In genomic region chr1:8985915-8986813, GRCh38 we compare ENCODE assay signal across 8 cellular contexts. TPM values are rescaled to one million over a fixed set of nuclear protein-coding genes. Genes with fewer than 3 reads are reported as not detected.
DNase-seq lines count a peak whose midpoint lies in the region; ATAC-seq and TF ChIP-seq lines count a peak whose summit lies in the region.

No MANE protein-coding gene starts in this region.

- peak overlapping the region; percentile 64 for H3K9ac ChIP-seq in PC-3 (ENCODE audit: low read length)

- H4K20me1 ChIP-seq in PC-3 (ENCODE audit: low read length), result no peaks in the 10 kb centered on the region

- intact Hi-C loops in PC-3 (cut with micrococcal nuclease), result loop anchor here (1.0 to 5.0 kb wide), 2 partner anchors 44 to 114 kb away; no protein-coding TSS in a partner anchor

- no peaks in the 10 kb centered on the region for H3K79me2 ChIP-seq in PC-3 (ENCODE audit: low read length)

- H3K9me3 ChIP-seq in PC-3 (ENCODE audit: low read length), result no peaks in the 10 kb centered on the region
- no peaks in the 10 kb centered on the region for H3K9me3 ChIP-seq in neutrophil

- H2AFZ ChIP-seq in PC-3 (ENCODE audit: low read length), result peak overlapping the region; percentile 56; the same call in 1 of the 2 replicates

- H3K4me3 ChIP-seq in PC-3 (ENCODE audit: low read length) (peak overlapping the region; percentile 43; the same call in 1 of the 2 replicates), epithelial cell of proximal tubule (ENCODE audit: low read depth, low read length) (no peak overlapping the region), neutrophil (ENCODE audit: low read depth in 1 of 2, low read length in 1 of 2) (peak overlapping the region; percentile 39 to 47)

- H3K36me3 ChIP-seq in PC-3 (ENCODE audit: low read depth, low read length), result no peaks in the 10 kb centered on the region
- H3K36me3 ChIP-seq in neutrophil, result no peaks in the 10 kb centered on the region

- no peaks in the 10 kb centered on the region for H3K27me3 ChIP-seq in PC-3 (ENCODE audit: low read length)
- no peaks in the 10 kb centered on the region for H3K27me3 ChIP-seq in neutrophil

- no peaks in the 10 kb centered on the region for H3F3A ChIP-seq in PC-3 (ENCODE audit: low read length, unreplicated experiment)

- H3K4me2 ChIP-seq in PC-3 (ENCODE audit: low read length), result peak overlapping the region; percentile 60

- no peaks in the 10 kb centered on the region for H3K9me2 ChIP-seq in PC-3 (replicated peaks; ENCODE audit: low read length)

- peak; percentile 49 for DNase-seq in DMS153 treated with DMSO at 0.1 percent for 48 hours (lab: John Stamatoyannopoulos, UW; ENCODE audit: unreplicated experiment)
- peak; percentile 99 for DNase-seq in PC-3
- peak; percentile 74 for DNase-seq in epithelial cell of proximal tubule (ENCODE audit: low read depth)
- no peak for DNase-seq in OCI-M1 (lab: John Stamatoyannopoulos, UW)
- no peak for DNase-seq in NCI-H510A (lab: John Stamatoyannopoulos, UW)

- CTCF ChIA-PET in PC-3 (lab: Charles Lee), result interaction anchor here (0.6 to 1.1 kb wide), 4 partner anchors 19 to 112 kb away, joined by 3 to 4 read pairs (median 4); no protein-coding TSS in a partner anchor

- ATAC-seq in PC-3 (peak; percentile 90), GM19467 (IDR thresholded peaks at IDR 0.05; ENCODE audit: unreplicated experiment) (no peak), GM21619 (IDR thresholded peaks at IDR 0.05; ENCODE audit: unreplicated experiment) (no peak)

- TF ChIP-seq CTCF in PC-3 (conservative IDR thresholded peaks at IDR 0.05; ENCODE audit: low read depth, low read length), result no peak
- no peak for TF ChIP-seq CTCF in epithelial cell of proximal tubule (conservative IDR thresholded peaks at IDR 0.05; ENCODE audit: low read depth, low read length)
- no peak for TF ChIP-seq CTCF in neutrophil (IDR thresholded peaks at IDR 0.05)

- peak overlapping the region; percentile 95 for H3K27ac ChIP-seq in PC-3 (ENCODE audit: low read length)
- H3K27ac ChIP-seq in neutrophil, result peak overlapping the region; percentile 76

- no TSS peak for BruUV-seq in PC-3 (replicated peaks; lab: Mats Ljungman, UMichigan)

- POLR2A ChIA-PET in PC-3 (lab: Charles Lee; ENCODE audit: unreplicated experiment), result interaction anchor here (0.7 kb wide), 1 partner anchor 358 kb away, joined by 3 read pairs; no protein-coding TSS in a partner anchor

- H3K4me1 ChIP-seq in PC-3 (ENCODE audit: insufficient read depth, low read length) (peaks cover 31% of the 10 kb centered on the region), neutrophil (ENCODE audit: control insufficient read depth in 1 of 2, insufficient read depth in 1 of 2, low read depth in 1 of 2, low read length in 1 of 2) (peaks cover 56 to 63% of the 10 kb centered on the region in 2 experiments)

RNA-seq across cellular contexts. Expression of gene SLC2A7, which starts 40.1 kb away (rescaled TPM):
- total RNA-seq in PC-3 (2014; rRNA removed), result not detected in 2 replicates
- not detected in 2 replicates for total RNA-seq in epithelial cell of proximal tubule

RNA-seq across cellular contexts. Expression of gene CA6, which starts 40.5 kb away (rescaled TPM):
- 0.18 TPM in 1 of 2 replicates, not detected in the other for total RNA-seq in PC-3 (2014; rRNA removed)
- not detected in 2 replicates for total RNA-seq in epithelial cell of proximal tubule

Comparison
In these comparisons a context has a peak if more than half of its experiments do, and no peak if none do; other contexts are left out.
1. DNase-seq: peak in DMS153 treated with DMSO at 0.1 percent for 48 hours (single experiment), PC-3 (single experiment) and epithelial cell of proximal tubule (single experiment); none in OCI-M1 (single experiment) and NCI-H510A (single experiment).